8 cellular contexts compared by ENCODE assay signal in genomic region chr17:40564883-40565744, GRCh38. TPM values are rescaled to one million over a fixed set of nuclear protein-coding genes. Genes with fewer than 3 reads are reported as not detected.
A peak's percentile ranks its signal among the peaks of the same experiment; 100 is the strongest.
DNase-seq lines count a peak whose midpoint lies in the region; ATAC-seq and TF ChIP-seq lines count a peak whose summit lies in the region.

Gene CCR7 (minus strand): TSS chr17:40565472. CDS start chr17:40565409, 63 bp downstream.

- POLR2A ChIA-PET in activated CD4-positive, alpha-beta T cell treated with anti-CD3 and anti-CD28 coated beads for 36 hours (lab: Charles Lee) = interaction anchor here (0.5 to 9.7 kb wide), 11 partner anchors 12 to 82 kb away, joined by 3 to 195 read pairs (median 31); partner anchors contain the start of gene SMARCE1

- TF ChIP-seq POLR2A in GM19193 (IDR thresholded peaks at IDR 0.05; ENCODE audit: extremely low read depth, insufficient read depth, insufficient read length) = peak; percentile 88

- peak; percentile 92 for DNase-seq in activated CD4-positive, alpha-beta T cell treated with anti-CD3 and anti-CD28 coated beads for 36 hours
- peak; percentile 68 to 86 for DNase-seq in central memory CD8-positive, alpha-beta T cell (ENCODE audit: low spot score in 2 of 2)
- DNase-seq in stimulated activated CD8-positive, alpha-beta memory T cell treated with anti-CD3 and anti-CD28 coated beads, Interleukin-15, amount 100 ng/mL, for 48 hours (ENCODE audit: low read depth in 2 of 2) = peak; percentile 80 to 82
- no peak for DNase-seq in NCI-H1436 treated with DMSO at 0.1 percent for 48 hours (lab: John Stamatoyannopoulos, UW)
- no peak for DNase-seq in NCI-H446 (lab: John Stamatoyannopoulos, UW)
- no peak for DNase-seq in GM03348 (ENCODE audit: low spot score)

- H3K36me3 Mint-ChIP-seq in activated CD4-positive, alpha-beta T cell treated with anti-CD3 and anti-CD28 coated beads for 36 hours (ENCODE audit: low read depth) = peaks cover 57% of the 10 kb centered on the region
- H3K36me3 Mint-ChIP-seq in central memory CD8-positive, alpha-beta T cell (ENCODE audit: insufficient read depth) = peaks cover 56% of the 10 kb centered on the region

- no peaks in the 10 kb centered on the region for H3K27me3 Mint-ChIP-seq in activated CD4-positive, alpha-beta T cell treated with anti-CD3 and anti-CD28 coated beads for 36 hours
- no peaks in the 10 kb centered on the region for H3K27me3 Mint-ChIP-seq in central memory CD8-positive, alpha-beta T cell

- peak within 1 kb of the TSS; percentile 98 for H3K27ac Mint-ChIP-seq in activated CD4-positive, alpha-beta T cell treated with anti-CD3 and anti-CD28 coated beads for 36 hours
- peak within 1 kb of the TSS; percentile 96 for H3K27ac Mint-ChIP-seq in central memory CD8-positive, alpha-beta T cell (ENCODE audit: low read depth)

- peaks cover 3% of the 10 kb centered on the region for H3K9me3 Mint-ChIP-seq in activated CD4-positive, alpha-beta T cell treated with anti-CD3 and anti-CD28 coated beads for 36 hours (ENCODE audit: low read depth)
- no peaks in the 10 kb centered on the region for H3K9me3 Mint-ChIP-seq in central memory CD8-positive, alpha-beta T cell

- intact Hi-C loops in activated CD4-positive, alpha-beta T cell treated with anti-CD3 and anti-CD28 coated beads for 36 hours (cut with DNase I, micrococcal nuclease) = loop anchor here (5.0 to 10.0 kb wide), 3 partner anchors 162 to 790 kb away; no protein-coding TSS in a partner anchor

- peaks cover 48% of the 10 kb centered on the region for H3K4me1 Mint-ChIP-seq in activated CD4-positive, alpha-beta T cell treated with anti-CD3 and anti-CD28 coated beads for 36 hours
- peaks cover 68% of the 10 kb centered on the region for H3K4me1 Mint-ChIP-seq in central memory CD8-positive, alpha-beta T cell

- H3K4me3 Mint-ChIP-seq in activated CD4-positive, alpha-beta T cell treated with anti-CD3 and anti-CD28 coated beads for 36 hours = peak within 1 kb of the TSS; percentile 94
- peak within 1 kb of the TSS; percentile 82 for H3K4me3 Mint-ChIP-seq in central memory CD8-positive, alpha-beta T cell

- ATAC-seq in activated CD4-positive, alpha-beta T cell treated with anti-CD3 and anti-CD28 coated beads for 36 hours = peak; percentile 28
- peak; percentile 48 for ATAC-seq in central memory CD8-positive, alpha-beta T cell (replicated peaks; ENCODE audit: extremely low read depth, poor library complexity, severe bottlenecking)
- ATAC-seq in HG02759 (IDR thresholded peaks at IDR 0.05; ENCODE audit: unreplicated experiment) = no peak

- CTCF ChIA-PET in activated CD4-positive, alpha-beta T cell treated with anti-CD3 and anti-CD28 coated beads for 36 hours (lab: Charles Lee) = interaction anchor here (0.7 to 18.2 kb wide), 8 partner anchors 11 to 82 kb away, joined by 3 to 403 read pairs (median 6); partner anchors contain the start of gene SMARCE1

RNA-seq across cellular contexts. Expression of gene CCR7, which starts in this region (rescaled TPM):
- 100 to 1,000 TPM; 325 to 389 TPM for total RNA-seq in activated CD4-positive, alpha-beta T cell treated with anti-CD3 and anti-CD28 coated beads for 36 hours

Comparison
In these comparisons a context has a peak if more than half of its experiments do, and no peak if none do; other contexts are left out.
1. DNase-seq: peak in activated CD4-positive, alpha-beta T cell treated with anti-CD3 and anti-CD28 coated beads for 36 hours (single experiment), central memory CD8-positive, alpha-beta T cell (2 of 2) and stimulated activated CD8-positive, alpha-beta memory T cell treated with anti-CD3 and anti-CD28 coated beads, Interleukin-15, amount 100 ng/mL, for 48 hours (2 of 2); none in NCI-H1436 treated with DMSO at 0.1 percent for 48 hours (single experiment), NCI-H446 (0 of 2) and GM03348 (single experiment).